In the genomic region with DNA sequence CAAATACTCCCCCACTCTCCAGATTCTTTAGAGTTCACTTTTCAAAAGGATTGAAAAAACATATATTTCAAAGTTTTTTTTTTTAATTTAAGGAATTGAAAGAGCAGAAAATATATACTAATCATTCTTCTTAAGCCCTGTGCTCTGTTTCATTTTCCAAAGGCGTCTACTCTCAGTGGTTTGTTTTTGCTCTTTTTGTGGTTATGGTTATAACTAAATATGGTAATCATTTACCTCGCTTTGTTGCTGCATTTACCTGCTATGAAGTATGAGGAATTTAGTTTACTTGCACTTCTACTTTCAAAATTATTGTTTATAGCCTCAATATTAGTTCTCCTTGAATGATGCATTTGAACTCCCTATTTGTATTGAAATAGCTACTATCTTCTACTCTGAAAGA, we compare ENCODE assay signal across 11 cellular contexts. TPM values are rescaled to one million over a fixed set of nuclear protein-coding genes. Genes with fewer than 3 reads are reported as not detected.
DNase-seq lines count a peak whose midpoint lies in the region; ATAC-seq and TF ChIP-seq lines count a peak whose summit lies in the region.
"Had no signal": no experiment of that assay in that cellular context is flagged by ENCODE, and none has a peak within 500 bp of the region (broad histone marks: within the 10 kb centered on the region; RNA-seq: fewer than 3 reads in every experiment).

No MANE protein-coding gene starts in this region.

- H3K18ac ChIP-seq in H9 (ENCODE audit: insufficient read length, low read depth, low read length) = no peak overlapping the region

- H3K23ac ChIP-seq in H9 (ENCODE audit: insufficient read length, low read depth, low read length) = no peak overlapping the region

- H4K91ac ChIP-seq in H9 (ENCODE audit: insufficient read length, low read depth, low read length) = no peak overlapping the region

- no peak overlapping the region for H3K27ac ChIP-seq in H9 (ENCODE audit: insufficient read length, low read depth, low read length)
- H3K27ac ChIP-seq: body of pancreas had no signal

- H3K79me1 ChIP-seq in H9 (ENCODE audit: insufficient read depth, low read depth, low read length, poor library complexity, severe bottlenecking) = no peaks in the 10 kb centered on the region

- H3K9me3 Mint-ChIP-seq in memory B cell (peaks cover 5% of the 10 kb centered on the region), H9 (peaks cover 24 to 28% of the 10 kb centered on the region in 2 experiments), nephron progenitor cell (peaks cover 19% of the 10 kb centered on the region)

- no peak overlapping the region for H3K4ac ChIP-seq in H9 (ENCODE audit: low read depth, low read length)

- no peak overlapping the region for H2BK20ac ChIP-seq in H9 (ENCODE audit: low read depth, low read length, poor library complexity, severe bottlenecking)

- TF ChIP-seq CTCF in H9 (conservative IDR thresholded peaks at IDR 0.05) (no peak), nephron progenitor cell (IDR thresholded peaks at IDR 0.05) (no peak)

- no peak overlapping the region for H4K8ac ChIP-seq in H9 (replicated peaks; ENCODE audit: insufficient read length, low read depth, low read length)

- no peak overlapping the region for H4K5ac ChIP-seq in H9 (ENCODE audit: insufficient read length, low read depth, low read length)

- H3K27ac Mint-ChIP-seq in memory B cell (peak overlapping the region; percentile 67), H9 (no peak overlapping the region), nephron progenitor cell (no peak overlapping the region)

- H3K9ac ChIP-seq in H9 (ENCODE audit: extremely low read depth, insufficient read length, low read length) = no peak overlapping the region

- peak; percentile 97 for ATAC-seq in GM18873 (IDR thresholded peaks at IDR 0.05; ENCODE audit: low FRiP score, unreplicated experiment)
- ATAC-seq in GM21576 (IDR thresholded peaks at IDR 0.05; ENCODE audit: unreplicated experiment) = peak; percentile 97
- ATAC-seq in HG03280 (IDR thresholded peaks at IDR 0.05; ENCODE audit: unreplicated experiment) = peak; percentile 94
- ATAC-seq in memory B cell (ENCODE audit: low read depth) = peak; percentile 92
- ATAC-seq: body of pancreas had no signal

- no peak overlapping the region for H2AFZ ChIP-seq in H9 (ENCODE audit: low read length)

- H3K4me2 ChIP-seq in H9 (ENCODE audit: insufficient read depth, insufficient read length, low read length) = no peak overlapping the region

- no peaks in the 10 kb centered on the region for H3K27me3 ChIP-seq in H9 (ENCODE audit: insufficient read depth, low read length)
- H3K27me3 ChIP-seq: body of pancreas had no signal

- no CpG with 5 or more reads among the region's 2 CpGs for WGBS in H9 (ENCODE audit: extremely low coverage, insufficient read length, low lambda C conversion rate)

- H3K36me3 Mint-ChIP-seq in memory B cell = peaks cover 3% of the 10 kb centered on the region
- H3K36me3 Mint-ChIP-seq in H9 (ENCODE audit: insufficient read depth in 1 of 3, low read depth in 3 of 3) = peaks cover 7 to 25% (median 12%) of the 10 kb centered on the region in 3 experiments
- H3K36me3 Mint-ChIP-seq in nephron progenitor cell (ENCODE audit: low read depth) = no peaks in the 10 kb centered on the region

- no peaks in the 10 kb centered on the region for H4K20me1 ChIP-seq in H9 (ENCODE audit: control insufficient read depth, insufficient read depth, insufficient read length)

- H2BK120ac ChIP-seq in H9 (ENCODE audit: low read depth, low read length, poor library complexity, severe bottlenecking) = no peak overlapping the region

- H3K4me1 ChIP-seq in H9 (ENCODE audit: insufficient read depth, low read length) = no peaks in the 10 kb centered on the region
- H3K4me1 ChIP-seq: body of pancreas had no signal

- no peak overlapping the region for H3K14ac ChIP-seq in H9 (ENCODE audit: insufficient read depth, low read length)

- H2BK5ac ChIP-seq in H9 (ENCODE audit: insufficient read length, low read length) = no peak overlapping the region

- no peak overlapping the region for H3T11ph ChIP-seq in H9 (ENCODE audit: low read length)

- H3K4me3 Mint-ChIP-seq in memory B cell (peak overlapping the region; percentile 69), H9 (no peak overlapping the region), nephron progenitor cell (no peak overlapping the region)

- H3K27me3 Mint-ChIP-seq in memory B cell (no peaks in the 10 kb centered on the region), H9 (ENCODE audit: low read depth) (no peaks in the 10 kb centered on the region), nephron progenitor cell (ENCODE audit: low read depth, poor library complexity) (no peaks in the 10 kb centered on the region)

- H3K79me2 ChIP-seq in H9 (ENCODE audit: insufficient read depth, low read length) = no peaks in the 10 kb centered on the region

- no peak overlapping the region for H3K56ac ChIP-seq in H9 (ENCODE audit: insufficient read length, low read depth, low read length)

- no peaks in the 10 kb centered on the region for H3K23me2 ChIP-seq in H9 (ENCODE audit: insufficient read length, low read depth, low read length, poor library complexity, severe bottlenecking)

- H2BK15ac ChIP-seq in H9 (ENCODE audit: low read depth, low read length) = no peak overlapping the region

- DNase-seq in memory B cell (ENCODE audit: low spot score in 2 of 2) (no peak), H9 (no peak), nephron progenitor cell (no peak)
- no peak for DNase-seq in stimulated activated CD4-positive, alpha-beta T cell treated with anti-CD3 and anti-CD28 coated beads, Interleukin-1b, Interleukin-23, amount 100 ng/mL, for 48 hours
- no peak for DNase-seq in activated CD4-positive, alpha-beta T cell treated with anti-CD3 and anti-CD28 coated beads for 4 hours
- DNase-seq: body of pancreas; mammary epithelial cell; NK-92 treated with Interleukin-12 subunit alpha and Interleukin-12 subunit beta, amount 100 ng/mL, for 24 hours had no signal

- H2BK12ac ChIP-seq in H9 (ENCODE audit: insufficient read length, low read depth, low read length) = no peak overlapping the region

- peaks cover 13% of the 10 kb centered on the region for H3K4me1 Mint-ChIP-seq in memory B cell
- no peaks in the 10 kb centered on the region for H3K4me1 Mint-ChIP-seq in H9
- no peaks in the 10 kb centered on the region for H3K4me1 Mint-ChIP-seq in nephron progenitor cell

- H2AK5ac ChIP-seq in H9 (ENCODE audit: insufficient read length, low read length) = no peak overlapping the region

- no peaks in the 10 kb centered on the region for H3K9me3 ChIP-seq in H9 (ENCODE audit: control insufficient read depth, low read depth, low read length)
- H3K9me3 ChIP-seq: body of pancreas had no signal

RNA-seq across cellular contexts. Expression of gene LRRK2, which starts 55.9 kb away (rescaled TPM):
- total RNA-seq in H9 (2021) = 0.11 and 0.17 TPM in 2 replicates
